16 cellular contexts compared by ENCODE assay signal in genomic region chr13:102405499-102406079, GRCh38. TPM values are rescaled to one million over a fixed set of nuclear protein-coding genes. Genes with fewer than 3 reads are reported as not detected.
A peak's percentile ranks its signal among the peaks of the same experiment; 100 is the strongest.
DNase-seq lines count a peak whose midpoint lies in the region; ATAC-seq and TF ChIP-seq lines count a peak whose summit lies in the region.
"Had no signal": no experiment of that assay in that cellular context is flagged by ENCODE, and none has a peak within 500 bp of the region (broad histone marks: within the 10 kb centered on the region; RNA-seq: fewer than 3 reads in every experiment).

No MANE protein-coding gene starts in this region.

- H3K4me1 Mint-ChIP-seq in activated CD4-positive, alpha-beta T cell treated with anti-CD3 and anti-CD28 coated beads for 36 hours: peaks cover 19% of the 10 kb centered on the region
- H3K4me1 Mint-ChIP-seq in activated CD4-positive, alpha-beta T cell treated with anti-CD3 and anti-CD28 coated beads, Interleukin-2, amount 10 ng/mL, durations not matched to agents 24 days and 14 days: peaks cover 15% of the 10 kb centered on the region
- H3K4me1 Mint-ChIP-seq in progenitor cell of endocrine pancreas (ENCODE audit: low read depth): peaks cover 12% of the 10 kb centered on the region

- no peak for TF ChIP-seq CTCF in RWPE2 (IDR thresholded peaks at IDR 0.05; ENCODE audit: poor library complexity, severe bottlenecking)
- no peak for TF ChIP-seq CTCF in fibroblast of lung (conservative IDR thresholded peaks at IDR 0.05 in 1 of 2, IDR thresholded peaks at IDR 0.05 in 1 of 2; ENCODE audit: low read depth in 1 of 2, low read length in 2 of 2)
- no peak for TF ChIP-seq CTCF in progenitor cell of endocrine pancreas (IDR thresholded peaks at IDR 0.05; ENCODE audit: unreplicated experiment)

- H3K27me3 Mint-ChIP-seq in activated CD4-positive, alpha-beta T cell treated with anti-CD3 and anti-CD28 coated beads for 36 hours: peaks cover 54% of the 10 kb centered on the region
- H3K27me3 Mint-ChIP-seq in activated CD4-positive, alpha-beta T cell treated with anti-CD3 and anti-CD28 coated beads, Interleukin-2, amount 10 ng/mL, durations not matched to agents 24 days and 14 days: peaks cover 41% of the 10 kb centered on the region
- H3K27me3 Mint-ChIP-seq in progenitor cell of endocrine pancreas: peaks cover 62% of the 10 kb centered on the region

- H3K4me1 ChIP-seq in RWPE2 (ENCODE audit: insufficient read depth, poor library complexity, severe bottlenecking) (peaks cover 1% of the 10 kb centered on the region), fibroblast of lung (ENCODE audit: control insufficient read depth, extremely low read depth, insufficient read depth, low read length) (peaks cover 4% of the 10 kb centered on the region)

- H4K20me1 ChIP-seq in fibroblast of lung (ENCODE audit: control insufficient read depth, extremely low read depth, insufficient read depth, low read length): no peaks in the 10 kb centered on the region

- intact Hi-C loops in activated CD4-positive, alpha-beta T cell treated with anti-CD3 and anti-CD28 coated beads for 36 hours (cut with DNase I, micrococcal nuclease): no loop called here
- intact Hi-C loops in activated CD4-positive, alpha-beta T cell treated with anti-CD3 and anti-CD28 coated beads, Interleukin-2, amount 10 ng/mL, durations not matched to agents 24 days and 14 days (cut with micrococcal nuclease): no loop called here
- intact Hi-C loops in posterior vena cava (cut with DNase I): no loop called here

- DNase-seq in activated CD4-positive, alpha-beta T cell treated with anti-CD3 and anti-CD28 coated beads for 36 hours: peak; percentile 25
- no peak for DNase-seq in activated CD4-positive, alpha-beta T cell treated with anti-CD3 and anti-CD28 coated beads, Interleukin-2, amount 10 ng/mL, durations not matched to agents 24 days and 14 days
- DNase-seq in RWPE2 (ENCODE audit: low spot score) (no peak), fibroblast of lung (ENCODE audit: low read depth in 2 of 2) (peak; percentile 5 to 34), progenitor cell of endocrine pancreas (ENCODE audit: low spot score, unreplicated experiment) (peak; percentile 31), posterior vena cava (ENCODE audit: low spot score) (no peak)
- no peak for DNase-seq in central memory CD4-positive, alpha-beta T cell
- DNase-seq: activated CD4-positive, alpha-beta T cell treated with anti-CD3 and anti-CD28 coated beads for 1 hour; activated T-cell treated with anti-CD3 and anti-CD28 coated beads, Interleukin-2, amount 50 U/mL, for 48 hours; anterior cingulate cortex; effector memory CD8-positive, alpha-beta T cell; NCI-H2171 treated with DMSO at 0.1 percent for 48 hours; stimulated activated CD4-positive, alpha-beta T cell treated with anti-CD3 and anti-CD28 coated beads, Interleukin-15, amount 100 ng/mL, for 24 hours had no signal

- no peaks in the 10 kb centered on the region for H3K36me3 ChIP-seq in RWPE2 (ENCODE audit: low read depth)
- H3K36me3 ChIP-seq in fibroblast of lung (ENCODE audit: control insufficient read depth, insufficient read depth, low read length): no peaks in the 10 kb centered on the region
- H3K36me3 ChIP-seq: tibial nerve had no signal

- no peak overlapping the region for H3K9ac ChIP-seq in fibroblast of lung (ENCODE audit: insufficient read depth, low read length)

- no peaks in the 10 kb centered on the region for H3K36me3 Mint-ChIP-seq in activated CD4-positive, alpha-beta T cell treated with anti-CD3 and anti-CD28 coated beads for 36 hours (ENCODE audit: low read depth)
- H3K36me3 Mint-ChIP-seq in activated CD4-positive, alpha-beta T cell treated with anti-CD3 and anti-CD28 coated beads, Interleukin-2, amount 10 ng/mL, durations not matched to agents 24 days and 14 days (ENCODE audit: low read depth): no peaks in the 10 kb centered on the region
- H3K36me3 Mint-ChIP-seq in progenitor cell of endocrine pancreas (ENCODE audit: insufficient read depth): no peaks in the 10 kb centered on the region

- H3K27ac ChIP-seq in RWPE2 (ENCODE audit: poor library complexity, severe bottlenecking) (no peak overlapping the region), fibroblast of lung (ENCODE audit: insufficient read depth, low read length) (no peak overlapping the region)
- H3K27ac ChIP-seq: tibial nerve had no signal

- H3K27me3 ChIP-seq in RWPE2 (ENCODE audit: insufficient read depth, poor library complexity, severe bottlenecking) (peaks cover 7% of the 10 kb centered on the region), fibroblast of lung (ENCODE audit: control insufficient read depth, insufficient read depth, low read length) (no peaks in the 10 kb centered on the region)

- no peaks in the 10 kb centered on the region for H3K9me3 Mint-ChIP-seq in activated CD4-positive, alpha-beta T cell treated with anti-CD3 and anti-CD28 coated beads for 36 hours (ENCODE audit: low read depth)
- no peaks in the 10 kb centered on the region for H3K9me3 Mint-ChIP-seq in activated CD4-positive, alpha-beta T cell treated with anti-CD3 and anti-CD28 coated beads, Interleukin-2, amount 10 ng/mL, durations not matched to agents 24 days and 14 days
- H3K9me3 Mint-ChIP-seq in progenitor cell of endocrine pancreas (ENCODE audit: low read depth): no peaks in the 10 kb centered on the region
- H3K9me3 Mint-ChIP-seq: effector memory CD8-positive, alpha-beta T cell had no signal

- no peak overlapping the region for H3K4me3 Mint-ChIP-seq in activated CD4-positive, alpha-beta T cell treated with anti-CD3 and anti-CD28 coated beads for 36 hours
- no peak overlapping the region for H3K4me3 Mint-ChIP-seq in activated CD4-positive, alpha-beta T cell treated with anti-CD3 and anti-CD28 coated beads, Interleukin-2, amount 10 ng/mL, durations not matched to agents 24 days and 14 days
- H3K4me3 Mint-ChIP-seq in progenitor cell of endocrine pancreas (ENCODE audit: low read depth): no peak overlapping the region
- H3K4me3 Mint-ChIP-seq: effector memory CD8-positive, alpha-beta T cell had no signal

- POLR2A ChIA-PET in activated CD4-positive, alpha-beta T cell treated with anti-CD3 and anti-CD28 coated beads for 36 hours (lab: Charles Lee): no interaction called here

- H3K4me2 ChIP-seq in fibroblast of lung (ENCODE audit: extremely low read depth, insufficient read depth, low read length): no peak overlapping the region

- CTCF ChIA-PET in activated CD4-positive, alpha-beta T cell treated with anti-CD3 and anti-CD28 coated beads for 36 hours (lab: Charles Lee): no interaction called here

- no peak overlapping the region for H3K27ac Mint-ChIP-seq in activated CD4-positive, alpha-beta T cell treated with anti-CD3 and anti-CD28 coated beads for 36 hours
- H3K27ac Mint-ChIP-seq in activated CD4-positive, alpha-beta T cell treated with anti-CD3 and anti-CD28 coated beads, Interleukin-2, amount 10 ng/mL, durations not matched to agents 24 days and 14 days: no peak overlapping the region
- H3K27ac Mint-ChIP-seq in progenitor cell of endocrine pancreas: no peak overlapping the region
- H3K27ac Mint-ChIP-seq: effector memory CD8-positive, alpha-beta T cell had no signal

- ATAC-seq in activated CD4-positive, alpha-beta T cell treated with anti-CD3 and anti-CD28 coated beads for 36 hours: no peak
- peak; percentile 42; the same call in 1 of the 3 replicates for ATAC-seq in RWPE2 (ENCODE audit: low read depth)
- no peak for ATAC-seq in HG02678 (IDR thresholded peaks at IDR 0.05; ENCODE audit: unreplicated experiment)
- ATAC-seq: effector memory CD8-positive, alpha-beta T cell had no signal

- no peaks in the 10 kb centered on the region for H3K79me2 ChIP-seq in fibroblast of lung (ENCODE audit: control insufficient read depth, insufficient read depth, low read length)

- H2AFZ ChIP-seq in fibroblast of lung (ENCODE audit: low read length): no peak overlapping the region

- H3K4me3 ChIP-seq in RWPE2 (ENCODE audit: severe bottlenecking) (no peak overlapping the region), fibroblast of lung (replicated peaks in 1 of 4; ENCODE audit: control extremely low read depth in 1 of 4, insufficient read depth in 1 of 4, low read depth in 3 of 4, low read length in 4 of 4) (no peak overlapping the region)
- H3K4me3 ChIP-seq: lung, tibial nerve had no signal

- no peaks in the 10 kb centered on the region for H3K9me3 ChIP-seq in RWPE2 (ENCODE audit: severe bottlenecking)
- no peaks in the 10 kb centered on the region for H3K9me3 ChIP-seq in fibroblast of lung (ENCODE audit: control insufficient read depth, insufficient read depth, low read depth, low read length)
- H3K9me3 ChIP-seq: tibial nerve had no signal

RNA-seq across cellular contexts. Expression of gene FGF14, which starts 3.7 kb away (rescaled TPM):
- not detected for total RNA-seq in activated CD4-positive, alpha-beta T cell treated with anti-CD3 and anti-CD28 coated beads for 36 hours
- not detected in 2 replicates for total RNA-seq in activated CD4-positive, alpha-beta T cell treated with anti-CD3 and anti-CD28 coated beads, Interleukin-2, amount 10 ng/mL, durations not matched to agents 24 days and 14 days
- total RNA-seq in fibroblast of lung (7.8 and 8.0 TPM in 2 replicates), progenitor cell of endocrine pancreas (4.6 and 5.0 TPM in 2 replicates), posterior vena cava (1 to 10 TPM; 4.6 to 6.6 TPM)
- polyA plus RNA-seq in fibroblast of lung: 0.37 and 0.94 TPM in 2 replicates
- 0.67 and 1.2 TPM in 2 replicates for polyA plus RNA-seq in fibroblast of lung (2012)
- 0.24 TPM in 1 of 2 replicates, not detected in the other for polyA minus RNA-seq in fibroblast of lung (ENCODE audit: low replicate concordance)

Comparison
In these comparisons a context has a peak if more than half of its experiments do, and no peak if none do; other contexts are left out.
1. DNase-seq: peak in activated CD4-positive, alpha-beta T cell treated with anti-CD3 and anti-CD28 coated beads for 36 hours (single experiment), fibroblast of lung (2 of 2) and progenitor cell of endocrine pancreas (single experiment); none in activated CD4-positive, alpha-beta T cell treated with anti-CD3 and anti-CD28 coated beads, Interleukin-2, amount 10 ng/mL, durations not matched to agents 24 days and 14 days (single experiment), RWPE2 (single experiment), posterior vena cava (single experiment) and central memory CD4-positive, alpha-beta T cell (single experiment).